In genomic region chr7:23000597-23001360, GRCh38 we compare ENCODE assay signal across 1 cellular context.
TF ChIP-seq lines count a peak whose summit lies in the region.

No MANE protein-coding gene starts in this region.

TF ChIP-seq in GM23338, 12 proteins besides CTCF, POLR2A, EP300 and RAD21:
- TF ChIP-seq ZNF114 (CRISPR knock-in tag; IDR thresholded peaks at IDR 0.05): no peak
- no peak for TF ChIP-seq EZH2phosphoT487 (IDR thresholded peaks at IDR 0.05; ENCODE audit: unreplicated experiment)
- TF ChIP-seq, protein P1, sequence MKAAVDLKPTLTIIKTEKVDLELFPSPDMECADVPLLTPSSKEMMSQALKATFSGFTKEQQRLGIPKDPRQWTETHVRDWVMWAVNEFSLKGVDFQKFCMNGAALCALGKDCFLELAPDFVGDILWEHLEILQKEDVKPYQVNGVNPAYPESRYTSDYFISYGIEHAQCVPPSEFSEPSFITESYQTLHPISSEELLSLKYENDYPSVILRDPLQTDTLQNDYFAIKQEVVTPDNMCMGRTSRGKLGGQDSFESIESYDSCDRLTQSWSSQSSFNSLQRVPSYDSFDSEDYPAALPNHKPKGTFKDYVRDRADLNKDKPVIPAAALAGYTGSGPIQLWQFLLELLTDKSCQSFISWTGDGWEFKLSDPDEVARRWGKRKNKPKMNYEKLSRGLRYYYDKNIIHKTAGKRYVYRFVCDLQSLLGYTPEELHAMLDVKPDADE (IDR thresholded peaks at IDR 0.05): no peak
- TF ChIP-seq JUNB (IDR thresholded peaks at IDR 0.05; ENCODE audit: unreplicated experiment): no peak
- TF ChIP-seq CREB1 (CRISPR knock-in tag; IDR thresholded peaks at IDR 0.05; ENCODE audit: low read depth): no peak
- TF ChIP-seq POLR2AphosphoS5 (IDR thresholded peaks at IDR 0.05; ENCODE audit: low read depth): no peak
- no peak for TF ChIP-seq REST (IDR thresholded peaks at IDR 0.05; ENCODE audit: unreplicated experiment)
- TF ChIP-seq EZH2 (IDR thresholded peaks at IDR 0.05; ENCODE audit: low read depth, unreplicated experiment): no peak
- TF ChIP-seq, protein P2, sequence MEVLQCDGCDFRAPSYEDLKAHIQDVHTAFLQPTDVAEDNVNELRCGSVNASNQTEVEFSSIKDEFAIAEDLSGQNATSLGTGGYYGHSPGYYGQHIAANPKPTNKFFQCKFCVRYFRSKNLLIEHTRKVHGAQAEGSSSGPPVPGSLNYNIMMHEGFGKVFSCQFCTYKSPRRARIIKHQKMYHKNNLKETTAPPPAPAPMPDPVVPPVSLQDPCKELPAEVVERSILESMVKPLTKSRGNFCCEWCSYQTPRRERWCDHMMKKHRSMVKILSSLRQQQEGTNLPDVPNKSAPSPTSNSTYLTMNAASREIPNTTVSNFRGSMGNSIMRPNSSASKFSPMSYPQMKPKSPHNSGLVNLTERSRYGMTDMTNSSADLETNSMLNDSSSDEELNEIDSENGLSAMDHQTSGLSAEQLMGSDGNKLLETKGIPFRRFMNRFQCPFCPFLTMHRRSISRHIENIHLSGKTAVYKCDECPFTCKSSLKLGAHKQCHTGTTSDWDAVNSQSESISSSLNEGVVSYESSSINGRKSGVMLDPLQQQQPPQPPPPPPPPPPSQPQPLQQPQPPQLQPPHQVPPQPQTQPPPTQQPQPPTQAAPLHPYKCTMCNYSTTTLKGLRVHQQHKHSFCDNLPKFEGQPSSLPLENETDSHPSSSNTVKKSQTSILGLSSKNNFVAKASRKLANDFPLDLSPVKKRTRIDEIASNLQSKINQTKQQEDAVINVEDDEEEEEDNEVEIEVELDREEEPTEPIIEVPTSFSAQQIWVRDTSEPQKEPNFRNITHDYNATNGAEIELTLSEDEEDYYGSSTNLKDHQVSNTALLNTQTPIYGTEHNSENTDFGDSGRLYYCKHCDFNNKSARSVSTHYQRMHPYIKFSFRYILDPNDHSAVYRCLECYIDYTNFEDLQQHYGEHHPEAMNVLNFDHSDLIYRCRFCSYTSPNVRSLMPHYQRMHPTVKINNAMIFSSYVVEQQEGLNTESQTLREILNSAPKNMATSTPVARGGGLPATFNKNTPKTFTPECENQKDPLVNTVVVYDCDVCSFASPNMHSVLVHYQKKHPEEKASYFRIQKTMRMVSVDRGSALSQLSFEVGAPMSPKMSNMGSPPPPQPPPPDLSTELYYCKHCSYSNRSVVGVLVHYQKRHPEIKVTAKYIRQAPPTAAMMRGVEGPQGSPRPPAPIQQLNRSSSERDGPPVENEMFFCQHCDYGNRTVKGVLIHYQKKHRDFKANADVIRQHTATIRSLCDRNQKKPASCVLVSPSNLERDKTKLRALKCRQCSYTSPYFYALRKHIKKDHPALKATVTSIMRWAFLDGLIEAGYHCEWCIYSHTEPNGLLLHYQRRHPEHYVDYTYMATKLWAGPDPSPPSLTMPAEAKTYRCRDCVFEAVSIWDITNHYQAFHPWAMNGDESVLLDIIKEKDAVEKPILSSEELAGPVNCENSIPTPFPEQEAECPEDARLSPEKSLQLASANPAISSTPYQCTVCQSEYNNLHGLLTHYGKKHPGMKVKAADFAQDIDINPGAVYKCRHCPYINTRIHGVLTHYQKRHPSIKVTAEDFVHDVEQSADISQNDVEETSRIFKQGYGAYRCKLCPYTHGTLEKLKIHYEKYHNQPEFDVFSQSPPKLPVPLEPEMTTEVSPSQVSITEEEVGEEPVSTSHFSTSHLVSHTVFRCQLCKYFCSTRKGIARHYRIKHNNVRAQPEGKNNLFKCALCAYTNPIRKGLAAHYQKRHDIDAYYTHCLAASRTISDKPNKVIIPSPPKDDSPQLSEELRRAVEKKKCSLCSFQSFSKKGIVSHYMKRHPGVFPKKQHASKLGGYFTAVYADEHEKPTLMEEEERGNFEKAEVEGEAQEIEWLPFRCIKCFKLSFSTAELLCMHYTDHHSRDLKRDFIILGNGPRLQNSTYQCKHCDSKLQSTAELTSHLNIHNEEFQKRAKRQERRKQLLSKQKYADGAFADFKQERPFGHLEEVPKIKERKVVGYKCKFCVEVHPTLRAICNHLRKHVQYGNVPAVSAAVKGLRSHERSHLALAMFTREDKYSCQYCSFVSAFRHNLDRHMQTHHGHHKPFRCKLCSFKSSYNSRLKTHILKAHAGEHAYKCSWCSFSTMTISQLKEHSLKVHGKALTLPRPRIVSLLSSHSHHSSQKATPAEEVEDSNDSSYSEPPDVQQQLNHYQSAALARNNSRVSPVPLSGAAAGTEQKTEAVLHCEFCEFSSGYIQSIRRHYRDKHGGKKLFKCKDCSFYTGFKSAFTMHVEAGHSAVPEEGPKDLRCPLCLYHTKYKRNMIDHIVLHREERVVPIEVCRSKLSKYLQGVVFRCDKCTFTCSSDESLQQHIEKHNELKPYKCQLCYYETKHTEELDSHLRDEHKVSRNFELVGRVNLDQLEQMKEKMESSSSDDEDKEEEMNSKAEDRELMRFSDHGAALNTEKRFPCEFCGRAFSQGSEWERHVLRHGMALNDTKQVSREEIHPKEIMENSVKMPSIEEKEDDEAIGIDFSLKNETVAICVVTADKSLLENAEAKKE (CRISPR knock-in tag; IDR thresholded peaks at IDR 0.05): no peak; the same call in 1 of the 2 replicates
- no peak for TF ChIP-seq STAT1 (IDR thresholded peaks at IDR 0.05; ENCODE audit: unreplicated experiment)
- TF ChIP-seq ZNF331 (CRISPR knock-in tag; IDR thresholded peaks at IDR 0.05; ENCODE audit: low read depth): no peak
